ENCODE assay signal across 8 cellular contexts in the genomic region with DNA sequence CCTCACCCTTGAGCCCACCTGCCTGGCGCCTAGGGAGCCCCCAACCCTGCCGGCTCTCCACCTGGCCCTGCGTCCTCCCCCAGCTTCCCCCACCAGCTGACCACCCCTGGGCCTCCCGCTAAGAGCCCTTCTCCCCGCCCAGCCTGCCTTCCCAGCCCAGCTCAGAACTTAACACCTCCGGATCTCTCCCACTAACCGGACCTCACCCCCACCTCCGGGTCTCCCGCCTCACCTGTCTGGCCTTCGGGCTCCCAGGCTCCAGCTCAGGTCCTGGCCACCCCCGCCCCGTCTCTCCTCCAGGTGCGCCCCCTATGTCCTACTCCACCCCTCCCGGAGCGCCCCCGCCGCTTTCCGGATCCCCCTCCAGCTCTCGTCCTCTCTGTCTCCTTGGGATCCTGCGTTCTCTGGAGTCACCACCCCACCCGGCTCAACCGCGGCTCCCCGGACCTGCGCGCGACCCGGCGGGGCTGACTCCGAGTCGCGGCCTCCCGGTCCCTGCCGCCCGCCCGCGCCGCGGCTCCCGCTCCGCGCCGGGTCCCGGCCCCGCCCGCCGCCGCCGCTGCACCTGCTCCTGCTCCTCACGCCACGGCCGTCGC. TPM values are rescaled to one million over a fixed set of nuclear protein-coding genes. Genes with fewer than 3 reads are reported as not detected.
DNase-seq lines count a peak whose midpoint lies in the region; ATAC-seq and TF ChIP-seq lines count a peak whose summit lies in the region.

KCNJ11 (minus strand) TSS at position 51 of the 596 bp plus-strand sequence. CDS start 568 bp downstream, outside the sequence.

- H3K4me1 ChIP-seq in heart right ventricle: peaks cover 0 to 37% (median 6%) of the 10 kb centered on the region in 9 donors
- peaks cover 0 to 18% (median 8%) of the 10 kb centered on the region in 4 donors for H3K4me1 ChIP-seq in sigmoid colon

- no peaks in the 10 kb centered on the region for H3K9me3 Mint-ChIP-seq in activated CD4-positive, alpha-beta memory T cell treated with anti-CD3 and anti-CD28 coated beads for 36 hours

- no peak for TF ChIP-seq EP300 in sigmoid colon (IDR thresholded peaks at IDR 0.05)

- H3K4me3 Mint-ChIP-seq in activated CD4-positive, alpha-beta memory T cell treated with anti-CD3 and anti-CD28 coated beads for 36 hours: peak within 1 kb of the TSS; percentile 61

- H3K4me3 ChIP-seq in AG04449 (ENCODE audit: low read depth, low read length) (peak within 1 kb of the TSS; percentile 34), heart right ventricle (peak within 1 kb of the TSS; percentile 6 to 62 (median 56)), sigmoid colon (peak within 1 kb of the TSS; percentile 36 to 58 (median 51))

- no peak within 1 kb of the TSS for H3K27ac Mint-ChIP-seq in activated CD4-positive, alpha-beta memory T cell treated with anti-CD3 and anti-CD28 coated beads for 36 hours

- no peaks in the 10 kb centered on the region for H3K4me1 Mint-ChIP-seq in activated CD4-positive, alpha-beta memory T cell treated with anti-CD3 and anti-CD28 coated beads for 36 hours (ENCODE audit: low read depth)

- DNase-seq in AG04449 (ENCODE audit: low read depth, low spot score): no peak
- no peak for DNase-seq in activated CD4-positive, alpha-beta memory T cell treated with anti-CD3 and anti-CD28 coated beads for 36 hours
- no peak for DNase-seq in heart right ventricle
- no peak for DNase-seq in sigmoid colon
- DNase-seq in SHP77 treated with DMSO at 0.1 percent for 48 hours (lab: John Stamatoyannopoulos, UW): no peak

- H3K36me3 ChIP-seq in heart right ventricle (no peaks in the 10 kb centered on the region), sigmoid colon (no peaks in the 10 kb centered on the region)

- peaks cover 0 to 27% (median 13%) of the 10 kb centered on the region in 7 donors for H3K27me3 ChIP-seq in heart right ventricle
- no peaks in the 10 kb centered on the region for H3K27me3 ChIP-seq in sigmoid colon

- H3K9me3 ChIP-seq in heart right ventricle: no peaks in the 10 kb centered on the region
- no peaks in the 10 kb centered on the region for H3K9me3 ChIP-seq in sigmoid colon

- peaks cover 4% of the 10 kb centered on the region for H3K27me3 Mint-ChIP-seq in activated CD4-positive, alpha-beta memory T cell treated with anti-CD3 and anti-CD28 coated beads for 36 hours

- WGBS in heart right ventricle, 2 donors: 3% methylated on average over 53 of the region's 53 CpGs
- WGBS in sigmoid colon, 2 donors: 2 to 5% methylated on average over 53 of the region's 53 CpGs

- peak within 1 kb of the TSS in 8 of 10 donors; percentile 47 to 73 (median 59) for H3K27ac ChIP-seq in heart right ventricle
- H3K27ac ChIP-seq in sigmoid colon: peak within 1 kb of the TSS in 1 of 4 donors; percentile 40

- intact Hi-C loops in activated CD4-positive, alpha-beta memory T cell treated with anti-CD3 and anti-CD28 coated beads for 36 hours (cut with micrococcal nuclease): loop anchor here (5.0 kb wide), 1 partner anchor 311 kb away; the partner anchor contains the start of gene RPS13
- intact Hi-C loops in heart right ventricle (cut with DNase I): no loop called here
- intact Hi-C loops in sigmoid colon (cut with DNase I): no loop called here

- ATAC-seq in GM18909 (IDR thresholded peaks at IDR 0.05; ENCODE audit: poor library complexity, unreplicated experiment) (peak; percentile 32), HG03175 (IDR thresholded peaks at IDR 0.05; ENCODE audit: unreplicated experiment) (peak; percentile 44), heart right ventricle (peak in 2 of 8 donors; percentile 9 to 26), HG02610 (IDR thresholded peaks at IDR 0.05; ENCODE audit: unreplicated experiment) (no peak)

- POLR2A ChIA-PET in AG04449 (lab: Yijun Ruan, JAX): no interaction called here
- POLR2A ChIA-PET in activated CD4-positive, alpha-beta memory T cell treated with anti-CD3 and anti-CD28 coated beads for 36 hours (lab: Charles Lee): no interaction called here

- TF ChIP-seq CTCF in AG04449 (IDR thresholded peaks at IDR 0.05; ENCODE audit: insufficient read depth, low read length, missing control alignments) (no peak), heart right ventricle (IDR thresholded peaks at IDR 0.05) (no peak), sigmoid colon (IDR thresholded peaks at IDR 0.05) (no peak)

- CTCF ChIA-PET in AG04449 (lab: Yijun Ruan, JAX): interaction anchor here (0.8 to 2.7 kb wide), 7 partner anchors 8 to 216 kb away, joined by 3 to 10 read pairs (median 6); no protein-coding TSS in a partner anchor
- CTCF ChIA-PET in activated CD4-positive, alpha-beta memory T cell treated with anti-CD3 and anti-CD28 coated beads for 36 hours (lab: Charles Lee): interaction anchor here (0.7 to 1.4 kb wide), 12 partner anchors 9 to 210 kb away, joined by 3 to 16 read pairs (median 4); no protein-coding TSS in a partner anchor

- H3K36me3 Mint-ChIP-seq in activated CD4-positive, alpha-beta memory T cell treated with anti-CD3 and anti-CD28 coated beads for 36 hours: no peaks in the 10 kb centered on the region

- TF ChIP-seq POLR2A in sigmoid colon (IDR thresholded peaks at IDR 0.05): no peak

RNA-seq across cellular contexts. Expression of gene KCNJ11, which starts in this region (rescaled TPM):
- under 1 TPM; 0.10 to 0.57 TPM for total RNA-seq in activated CD4-positive, alpha-beta memory T cell treated with anti-CD3 and anti-CD28 coated beads for 36 hours
- total RNA-seq in heart right ventricle: 10 to 100 TPM in 8 of 10 donors, 1 to 10 TPM in 2; 8.9 to 27.0 (median 14.4) TPM
- 10 to 100 TPM; 11.1 to 15.0 TPM for polyA plus RNA-seq in heart right ventricle
- total RNA-seq in sigmoid colon: under 1 TPM; 0.16 to 0.71 (median 0.34) TPM
- polyA plus RNA-seq in sigmoid colon: 1 to 10 TPM in 1 of 3 donors, under 1 TPM in 2; 0.60 to 1.6 (median 0.92) TPM

Comparison
In these comparisons a context has a peak if more than half of its experiments do, and no peak if none do; other contexts are left out.
1. RNA of gene KCNJ11 (total RNA-seq): 8.9 to 27.0 TPM in heart right ventricle; 0.10 to 0.57 TPM in activated CD4-positive, alpha-beta memory T cell treated with anti-CD3 and anti-CD28 coated beads for 36 hours and 0.16 to 0.71 TPM in sigmoid colon; every median in the first group is over 4 times any median in the second.
2. RNA of gene KCNJ11 (polyA plus RNA-seq): 11.1 to 15.0 TPM in heart right ventricle; 0.60 to 1.6 TPM in sigmoid colon; every median in the first group is over 4 times any median in the second.
3. Peak in every context shown above with its lines, with median percentiles within 50 percentile points of each other: H3K4me3 ChIP-seq.